1 cellular context compared by ENCODE assay signal in the genomic region with DNA sequence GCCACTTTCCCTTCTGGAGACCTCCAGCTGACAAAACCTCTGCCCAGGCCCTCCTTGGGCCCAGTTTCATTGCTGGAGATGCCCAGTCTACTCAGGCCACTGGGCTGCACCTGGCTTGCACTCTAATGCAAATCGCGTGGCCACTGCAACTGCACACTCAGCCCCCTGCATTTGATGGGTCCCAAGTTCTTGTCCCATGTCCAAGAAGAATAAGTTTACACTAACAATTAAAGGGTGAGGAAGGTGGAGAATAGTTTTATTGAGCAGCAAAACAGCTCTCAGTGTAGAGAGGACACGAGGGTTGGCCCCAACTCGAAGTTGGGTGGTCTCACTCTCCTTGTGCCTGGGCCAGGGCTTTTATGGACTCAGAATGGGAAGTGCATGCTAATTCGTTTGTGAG.
TF ChIP-seq lines count a peak whose summit lies in the region.

No MANE protein-coding gene starts in this region.

TF ChIP-seq in HEK293, 187 proteins besides CTCF, POLR2A, EP300 and RAD21 (continued from another document):
- TF ChIP-seq, protein P1, sequence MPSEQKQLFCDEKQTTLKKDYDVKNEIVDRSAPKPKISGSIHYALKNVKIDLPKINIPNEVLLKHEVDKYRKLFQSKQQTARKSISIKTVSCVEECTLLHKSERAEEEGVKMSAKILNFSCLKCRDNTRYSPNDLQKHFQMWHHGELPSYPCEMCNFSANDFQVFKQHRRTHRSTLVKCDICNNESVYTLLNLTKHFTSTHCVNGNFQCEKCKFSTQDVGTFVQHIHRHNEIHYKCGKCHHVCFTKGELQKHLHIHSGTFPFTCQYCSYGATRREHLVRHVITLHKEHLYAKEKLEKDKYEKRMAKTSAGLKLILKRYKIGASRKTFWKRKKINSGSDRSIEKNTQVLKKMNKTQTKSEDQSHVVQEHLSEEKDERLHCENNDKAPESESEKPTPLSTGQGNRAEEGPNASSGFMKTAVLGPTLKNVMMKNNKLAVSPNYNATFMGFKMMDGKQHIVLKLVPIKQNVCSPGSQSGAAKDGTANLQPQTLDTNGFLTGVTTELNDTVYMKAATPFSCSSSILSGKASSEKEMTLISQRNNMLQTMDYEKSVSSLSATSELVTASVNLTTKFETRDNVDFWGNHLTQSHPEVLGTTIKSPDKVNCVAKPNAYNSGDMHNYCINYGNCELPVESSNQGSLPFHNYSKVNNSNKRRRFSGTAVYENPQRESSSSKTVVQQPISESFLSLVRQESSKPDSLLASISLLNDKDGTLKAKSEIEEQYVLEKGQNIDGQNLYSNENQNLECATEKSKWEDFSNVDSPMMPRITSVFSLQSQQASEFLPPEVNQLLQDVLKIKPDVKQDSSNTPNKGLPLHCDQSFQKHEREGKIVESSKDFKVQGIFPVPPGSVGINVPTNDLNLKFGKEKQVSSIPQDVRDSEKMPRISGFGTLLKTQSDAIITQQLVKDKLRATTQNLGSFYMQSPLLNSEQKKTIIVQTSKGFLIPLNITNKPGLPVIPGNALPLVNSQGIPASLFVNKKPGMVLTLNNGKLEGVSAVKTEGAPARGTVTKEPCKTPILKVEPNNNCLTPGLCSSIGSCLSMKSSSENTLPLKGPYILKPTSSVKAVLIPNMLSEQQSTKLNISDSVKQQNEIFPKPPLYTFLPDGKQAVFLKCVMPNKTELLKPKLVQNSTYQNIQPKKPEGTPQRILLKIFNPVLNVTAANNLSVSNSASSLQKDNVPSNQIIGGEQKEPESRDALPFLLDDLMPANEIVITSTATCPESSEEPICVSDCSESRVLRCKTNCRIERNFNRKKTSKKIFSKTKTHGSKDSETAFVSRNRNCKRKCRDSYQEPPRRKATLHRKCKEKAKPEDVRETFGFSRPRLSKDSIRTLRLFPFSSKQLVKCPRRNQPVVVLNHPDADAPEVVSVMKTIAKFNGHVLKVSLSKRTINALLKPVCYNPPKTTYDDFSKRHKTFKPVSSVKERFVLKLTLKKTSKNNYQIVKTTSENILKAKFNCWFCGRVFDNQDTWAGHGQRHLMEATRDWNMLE (tag by site-specific recombination; conservative IDR thresholded peaks at IDR 0.05; ENCODE audit: low read depth), result no peak
- TF ChIP-seq TRIM28 (IDR thresholded peaks at IDR 0.05; ENCODE audit: borderline replicate concordance, low read length) (peak; percentile 80; the same call in 1 of the 2 replicates), HOXC10 (CRISPR knock-in tag; IDR thresholded peaks at IDR 0.05) (no peak), ZBTB21 (tag by site-specific recombination; IDR thresholded peaks at IDR 0.05) (no peak), ZNF391 (tag by site-specific recombination; IDR thresholded peaks at IDR 0.05; ENCODE audit: borderline replicate concordance, low read depth) (no peak), ZNF544 (tag by site-specific recombination; IDR thresholded peaks at IDR 0.05) (no peak), MZF1 (tag by site-specific recombination; IDR thresholded peaks at IDR 0.05; ENCODE audit: borderline replicate concordance) (no peak), GLIS1 (tag by site-specific recombination; IDR thresholded peaks at IDR 0.05) (no peak), SETDB1 (IDR thresholded peaks at IDR 0.05; ENCODE audit: insufficient read length, low read length) (peak; percentile 86)
- TF ChIP-seq, protein P2, sequence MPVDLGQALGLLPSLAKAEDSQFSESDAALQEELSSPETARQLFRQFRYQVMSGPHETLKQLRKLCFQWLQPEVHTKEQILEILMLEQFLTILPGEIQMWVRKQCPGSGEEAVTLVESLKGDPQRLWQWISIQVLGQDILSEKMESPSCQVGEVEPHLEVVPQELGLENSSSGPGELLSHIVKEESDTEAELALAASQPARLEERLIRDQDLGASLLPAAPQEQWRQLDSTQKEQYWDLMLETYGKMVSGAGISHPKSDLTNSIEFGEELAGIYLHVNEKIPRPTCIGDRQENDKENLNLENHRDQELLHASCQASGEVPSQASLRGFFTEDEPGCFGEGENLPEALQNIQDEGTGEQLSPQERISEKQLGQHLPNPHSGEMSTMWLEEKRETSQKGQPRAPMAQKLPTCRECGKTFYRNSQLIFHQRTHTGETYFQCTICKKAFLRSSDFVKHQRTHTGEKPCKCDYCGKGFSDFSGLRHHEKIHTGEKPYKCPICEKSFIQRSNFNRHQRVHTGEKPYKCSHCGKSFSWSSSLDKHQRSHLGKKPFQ (tag by site-specific recombination; IDR thresholded peaks at IDR 0.05), result no peak
- TF ChIP-seq, protein P3, sequence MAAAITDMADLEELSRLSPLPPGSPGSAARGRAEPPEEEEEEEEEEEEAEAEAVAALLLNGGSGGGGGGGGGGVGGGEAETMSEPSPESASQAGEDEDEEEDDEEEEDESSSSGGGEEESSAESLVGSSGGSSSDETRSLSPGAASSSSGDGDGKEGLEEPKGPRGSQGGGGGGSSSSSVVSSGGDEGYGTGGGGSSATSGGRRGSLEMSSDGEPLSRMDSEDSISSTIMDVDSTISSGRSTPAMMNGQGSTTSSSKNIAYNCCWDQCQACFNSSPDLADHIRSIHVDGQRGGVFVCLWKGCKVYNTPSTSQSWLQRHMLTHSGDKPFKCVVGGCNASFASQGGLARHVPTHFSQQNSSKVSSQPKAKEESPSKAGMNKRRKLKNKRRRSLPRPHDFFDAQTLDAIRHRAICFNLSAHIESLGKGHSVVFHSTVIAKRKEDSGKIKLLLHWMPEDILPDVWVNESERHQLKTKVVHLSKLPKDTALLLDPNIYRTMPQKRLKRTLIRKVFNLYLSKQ (tag by site-specific recombination; IDR thresholded peaks at IDR 0.05; ENCODE audit: borderline replicate concordance), result no peak
- TF ChIP-seq, protein P4, sequence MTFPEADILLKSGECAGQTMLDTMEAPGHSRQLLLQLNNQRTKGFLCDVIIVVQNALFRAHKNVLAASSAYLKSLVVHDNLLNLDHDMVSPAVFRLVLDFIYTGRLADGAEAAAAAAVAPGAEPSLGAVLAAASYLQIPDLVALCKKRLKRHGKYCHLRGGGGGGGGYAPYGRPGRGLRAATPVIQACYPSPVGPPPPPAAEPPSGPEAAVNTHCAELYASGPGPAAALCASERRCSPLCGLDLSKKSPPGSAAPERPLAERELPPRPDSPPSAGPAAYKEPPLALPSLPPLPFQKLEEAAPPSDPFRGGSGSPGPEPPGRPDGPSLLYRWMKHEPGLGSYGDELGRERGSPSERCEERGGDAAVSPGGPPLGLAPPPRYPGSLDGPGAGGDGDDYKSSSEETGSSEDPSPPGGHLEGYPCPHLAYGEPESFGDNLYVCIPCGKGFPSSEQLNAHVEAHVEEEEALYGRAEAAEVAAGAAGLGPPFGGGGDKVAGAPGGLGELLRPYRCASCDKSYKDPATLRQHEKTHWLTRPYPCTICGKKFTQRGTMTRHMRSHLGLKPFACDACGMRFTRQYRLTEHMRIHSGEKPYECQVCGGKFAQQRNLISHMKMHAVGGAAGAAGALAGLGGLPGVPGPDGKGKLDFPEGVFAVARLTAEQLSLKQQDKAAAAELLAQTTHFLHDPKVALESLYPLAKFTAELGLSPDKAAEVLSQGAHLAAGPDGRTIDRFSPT (tag by site-specific recombination; IDR thresholded peaks at IDR 0.05), result no peak
TF ChIP-seq in HEK293: peak in this region for 2.
